Comparison of ENCODE assay signal across 1 cellular context in genomic region chr5:177475563-177476427, GRCh38.
TF ChIP-seq lines count a peak whose summit lies in the region.

No MANE protein-coding gene starts in this region.

TF ChIP-seq in K562, 482 proteins besides CTCF, POLR2A, EP300 and RAD21 (continues in another document):
- TF ChIP-seq ESRRA (IDR thresholded peaks at IDR 0.05; ENCODE audit: borderline replicate concordance, low read depth) (0 out of 2 replicates have a peak, but pooled peaks have one; percentile 28), ZNF263 (CRISPR knock-in tag; IDR thresholded peaks at IDR 0.05; ENCODE audit: borderline replicate concordance) (peak; percentile 55; the same call in 1 of the 2 replicates), STAT5A (IDR thresholded peaks at IDR 0.05; ENCODE audit: borderline replicate concordance, low read length) (no peak), TCF7 (IDR thresholded peaks at IDR 0.05; ENCODE audit: borderline replicate concordance) (no peak), DEAF1 (CRISPR knock-in tag; IDR thresholded peaks at IDR 0.05) (no peak), NUFIP1 (IDR thresholded peaks at IDR 0.05; ENCODE audit: partially characterized antibody) (no peak), LARP7 (IDR thresholded peaks at IDR 0.05) (no peak), ELK1 (CRISPR knock-in tag; IDR thresholded peaks at IDR 0.05) (no peak), MAFF (IDR thresholded peaks at IDR 0.05; ENCODE audit: low read length) (no peak), MEF2D (tag; conservative IDR thresholded peaks at IDR 0.05; ENCODE audit: low read depth) (no peak), EZH2 (IDR thresholded peaks at IDR 0.05; ENCODE audit: borderline replicate concordance, low read depth, low read length) (no peak), ZNF407 (IDR thresholded peaks at IDR 0.05; ENCODE audit: low read depth) (no peak), CSDE1 (IDR thresholded peaks at IDR 0.05) (no peak), DIDO1 (tag; IDR thresholded peaks at IDR 0.05; ENCODE audit: low read depth) (no peak), ZNF785 (CRISPR knock-in tag; IDR thresholded peaks at IDR 0.05) (no peak), MXI1 (IDR thresholded peaks at IDR 0.05; ENCODE audit: low read depth, low read length) (no peak), ZNF175 (CRISPR knock-in tag; IDR thresholded peaks at IDR 0.05; ENCODE audit: low read depth) (no peak), ZNF518B (CRISPR knock-in tag; IDR thresholded peaks at IDR 0.05) (no peak), PTTG1 (tag; IDR thresholded peaks at IDR 0.05; ENCODE audit: low read depth) (no peak), GABPB1 (CRISPR knock-in tag; IDR thresholded peaks at IDR 0.05) (no peak), L3MBTL2 (IDR thresholded peaks at IDR 0.05) (no peak), MCM7 (IDR thresholded peaks at IDR 0.05) (no peak), BCOR (IDR thresholded peaks at IDR 0.05) (0 out of 2 replicates have a peak, but pooled peaks have one; percentile 22), ZNF551 (CRISPR knock-in tag; IDR thresholded peaks at IDR 0.05) (no peak), SP1 (CRISPR knock-in tag; IDR thresholded peaks at IDR 0.05) (no peak), SRF (CRISPR knock-in tag; IDR thresholded peaks at IDR 0.05) (no peak), ZBED1 (IDR thresholded peaks at IDR 0.05) (no peak), LEF1 (IDR thresholded peaks at IDR 0.05) (no peak), IRF2 (CRISPR knock-in tag; IDR thresholded peaks at IDR 0.05) (no peak), ESRRB (CRISPR knock-in tag; IDR thresholded peaks at IDR 0.05; ENCODE audit: borderline replicate concordance) (no peak), RBM15 (IDR thresholded peaks at IDR 0.05; ENCODE audit: insufficient read depth, low read length) (no peak), MCM5 (IDR thresholded peaks at IDR 0.05; ENCODE audit: low read depth) (no peak), SLC30A9 (CRISPR knock-in tag; IDR thresholded peaks at IDR 0.05) (no peak), RCOR1 (IDR thresholded peaks at IDR 0.05; ENCODE audit: borderline replicate concordance in 1 of 2, low read depth in 2 of 2, low read length in 2 of 2) (0 out of 4 replicates have a peak, but pooled peaks of 1 of the 2 experiments have one; percentile 9), NFE2 (IDR thresholded peaks at IDR 0.05; ENCODE audit: low read depth) (no peak), U2AF2 (optimal IDR thresholded peaks at IDR 0.05; ENCODE audit: low read depth, low read length) (no peak), TRIM25 (IDR thresholded peaks at IDR 0.05; ENCODE audit: borderline replicate concordance) (no peak), FOSL1 (tag; conservative IDR thresholded peaks at IDR 0.05) (no peak), EHMT2 (IDR thresholded peaks at IDR 0.05) (no peak), RFX5 (IDR thresholded peaks at IDR 0.05; ENCODE audit: low read depth, low read length) (no peak), ZNF707 (CRISPR knock-in tag; conservative IDR thresholded peaks at IDR 0.05) (no peak), RBM25 (IDR thresholded peaks at IDR 0.05; ENCODE audit: low read depth, low read length, severe bottlenecking) (peak; percentile 85)
- TF ChIP-seq, protein P1, sequence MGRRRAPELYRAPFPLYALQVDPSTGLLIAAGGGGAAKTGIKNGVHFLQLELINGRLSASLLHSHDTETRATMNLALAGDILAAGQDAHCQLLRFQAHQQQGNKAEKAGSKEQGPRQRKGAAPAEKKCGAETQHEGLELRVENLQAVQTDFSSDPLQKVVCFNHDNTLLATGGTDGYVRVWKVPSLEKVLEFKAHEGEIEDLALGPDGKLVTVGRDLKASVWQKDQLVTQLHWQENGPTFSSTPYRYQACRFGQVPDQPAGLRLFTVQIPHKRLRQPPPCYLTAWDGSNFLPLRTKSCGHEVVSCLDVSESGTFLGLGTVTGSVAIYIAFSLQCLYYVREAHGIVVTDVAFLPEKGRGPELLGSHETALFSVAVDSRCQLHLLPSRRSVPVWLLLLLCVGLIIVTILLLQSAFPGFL (CRISPR knock-in tag; IDR thresholded peaks at IDR 0.05), result no peak
- TF ChIP-seq, protein P2, sequence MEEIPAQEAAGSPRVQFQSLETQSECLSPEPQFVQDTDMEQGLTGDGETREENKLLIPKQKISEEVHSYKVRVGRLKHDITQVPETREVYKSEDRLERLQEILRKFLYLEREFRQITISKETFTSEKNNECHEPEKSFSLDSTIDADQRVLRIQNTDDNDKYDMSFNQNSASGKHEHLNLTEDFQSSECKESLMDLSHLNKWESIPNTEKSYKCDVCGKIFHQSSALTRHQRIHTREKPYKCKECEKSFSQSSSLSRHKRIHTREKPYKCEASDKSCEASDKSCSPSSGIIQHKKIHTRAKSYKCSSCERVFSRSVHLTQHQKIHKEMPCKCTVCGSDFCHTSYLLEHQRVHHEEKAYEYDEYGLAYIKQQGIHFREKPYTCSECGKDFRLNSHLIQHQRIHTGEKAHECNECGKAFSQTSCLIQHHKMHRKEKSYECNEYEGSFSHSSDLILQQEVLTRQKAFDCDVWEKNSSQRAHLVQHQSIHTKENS (CRISPR knock-in tag; IDR thresholded peaks at IDR 0.05), result no peak
- TF ChIP-seq, protein P3, sequence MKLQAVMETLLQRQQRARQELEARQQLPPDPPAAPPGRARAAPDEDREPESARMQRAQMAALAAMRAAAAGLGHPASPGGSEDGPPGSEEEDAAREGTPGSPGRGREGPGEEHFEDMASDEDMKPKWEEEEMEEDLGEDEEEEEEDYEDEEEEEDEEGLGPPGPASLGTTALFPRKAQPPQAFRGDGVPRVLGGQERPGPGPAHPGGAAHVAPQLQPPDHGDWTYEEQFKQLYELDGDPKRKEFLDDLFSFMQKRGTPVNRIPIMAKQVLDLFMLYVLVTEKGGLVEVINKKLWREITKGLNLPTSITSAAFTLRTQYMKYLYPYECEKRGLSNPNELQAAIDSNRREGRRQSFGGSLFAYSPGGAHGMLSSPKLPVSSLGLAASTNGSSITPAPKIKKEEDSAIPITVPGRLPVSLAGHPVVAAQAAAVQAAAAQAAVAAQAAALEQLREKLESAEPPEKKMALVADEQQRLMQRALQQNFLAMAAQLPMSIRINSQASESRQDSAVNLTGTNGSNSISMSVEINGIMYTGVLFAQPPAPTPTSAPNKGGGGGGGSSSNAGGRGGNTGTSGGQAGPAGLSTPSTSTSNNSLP (IDR thresholded peaks at IDR 0.05; ENCODE audit: borderline replicate concordance, low read depth, low read length), result no peak
- TF ChIP-seq, protein P4, sequence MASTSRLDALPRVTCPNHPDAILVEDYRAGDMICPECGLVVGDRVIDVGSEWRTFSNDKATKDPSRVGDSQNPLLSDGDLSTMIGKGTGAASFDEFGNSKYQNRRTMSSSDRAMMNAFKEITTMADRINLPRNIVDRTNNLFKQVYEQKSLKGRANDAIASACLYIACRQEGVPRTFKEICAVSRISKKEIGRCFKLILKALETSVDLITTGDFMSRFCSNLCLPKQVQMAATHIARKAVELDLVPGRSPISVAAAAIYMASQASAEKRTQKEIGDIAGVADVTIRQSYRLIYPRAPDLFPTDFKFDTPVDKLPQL (IDR thresholded peaks at IDR 0.05; ENCODE audit: extremely low read depth, insufficient read length), result no peak
